8 cellular contexts compared by ENCODE assay signal in the genomic region with DNA sequence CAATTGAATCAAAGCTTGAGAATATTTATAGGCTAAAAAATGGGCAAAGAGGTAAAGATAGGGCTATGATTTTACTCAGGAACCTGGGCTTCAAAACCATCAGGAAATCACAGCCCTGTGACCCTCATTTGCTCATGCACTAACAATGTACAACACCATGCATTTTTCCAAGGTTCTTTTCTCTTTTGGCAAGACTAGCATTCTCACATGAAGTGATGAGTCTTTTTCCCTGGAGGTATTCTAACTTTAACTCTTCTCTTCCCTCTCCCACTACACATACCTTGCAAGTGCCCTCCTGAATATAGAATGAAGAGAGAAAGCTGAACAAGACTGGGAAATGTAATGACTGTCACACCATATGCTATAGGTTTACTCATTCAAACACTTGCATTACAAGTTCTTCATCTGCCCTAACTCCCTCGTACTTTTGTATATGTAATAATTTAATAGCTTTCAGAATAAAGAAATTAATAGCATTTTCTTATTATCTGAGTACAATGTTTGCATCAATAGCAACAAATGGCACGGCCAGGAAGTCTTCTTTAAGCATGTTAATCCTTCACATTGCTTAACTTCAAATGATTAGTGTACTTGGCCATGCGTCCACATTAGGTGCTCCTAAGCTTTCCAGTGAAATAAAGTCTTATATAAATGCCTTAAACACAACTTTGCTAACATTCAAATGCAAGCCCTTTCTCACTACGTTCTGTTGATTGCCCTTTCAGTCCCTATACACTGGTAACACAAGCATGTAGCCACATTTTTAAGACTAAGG. TPM values are rescaled to one million over a fixed set of nuclear protein-coding genes. Genes with fewer than 3 reads are reported as not detected.
DNase-seq lines count a peak whose midpoint lies in the region; ATAC-seq and TF ChIP-seq lines count a peak whose summit lies in the region.

No MANE protein-coding gene starts in this region.

- CTCF ChIA-PET in AG04449 (lab: Yijun Ruan, JAX): interaction anchor here (1.0 to 28.4 kb wide), 6 partner anchors 8 to 197 kb away, joined by 3 to 650 read pairs (median 8); no protein-coding TSS in a partner anchor

- no peaks in the 10 kb centered on the region for H3K27me3 ChIP-seq in mononuclear cell (ENCODE audit: insufficient read depth, low read length)

- in situ Hi-C loops in astrocyte of the spinal cord (cut with HindIII; ENCODE audit: low sequenced_read_pairs): no loop called here

- DNase-seq in AG04449 (ENCODE audit: low read depth, low spot score) (no peak), HFF-Myc (ENCODE audit: extremely low read depth, low read depth) (no peak), astrocyte of the spinal cord (ENCODE audit: low read depth, low spot score) (peak; percentile 58), amygdala (lab: John Stamatoyannopoulos, UW) (no peak), NCI-H2196 treated with DMSO at 0.1 percent for 48 hours (lab: John Stamatoyannopoulos, UW; ENCODE audit: unreplicated experiment) (no peak), mucosa of gallbladder (ENCODE audit: low spot score) (no peak)

- ATAC-seq in GM21423 (IDR thresholded peaks at IDR 0.05; ENCODE audit: unreplicated experiment): no peak

- no peak for TF ChIP-seq CTCF in AG04449 (IDR thresholded peaks at IDR 0.05; ENCODE audit: insufficient read depth, low read length, missing control alignments)
- no peak for TF ChIP-seq CTCF in HFF-Myc (IDR thresholded peaks at IDR 0.05; ENCODE audit: low read depth, low read length, missing control alignments)
- TF ChIP-seq CTCF in astrocyte of the spinal cord (IDR thresholded peaks at IDR 0.05; ENCODE audit: low read depth, low read length): no peak

- no peaks in the 10 kb centered on the region for H3K9me3 ChIP-seq in mononuclear cell (ENCODE audit: low read depth, low read length)

- POLR2A ChIA-PET in AG04449 (lab: Yijun Ruan, JAX): interaction anchor here (0.8 kb wide), 1 partner anchor 12 kb away, joined by 3 read pairs; no protein-coding TSS in a partner anchor

- H3K4me3 ChIP-seq in AG04449 (ENCODE audit: low read depth, low read length) (peak overlapping the region; percentile 75), HFF-Myc (replicated peaks; ENCODE audit: low read depth, low read length) (peak overlapping the region; percentile 57), astrocyte of the spinal cord (ENCODE audit: low read depth, low read length) (peak overlapping the region; percentile 59), mononuclear cell (ENCODE audit: low read length) (peak overlapping the region; percentile 79)

- H3K4me1 ChIP-seq in mononuclear cell (ENCODE audit: insufficient read depth, low read length): peaks cover 38% of the 10 kb centered on the region

RNA-seq across cellular contexts. Expression of a gene that starts 1.8 kb away (rescaled TPM):
- total RNA-seq in mononuclear cell (26.3 TPM), mucosa of gallbladder (129 TPM)
